In the genomic region with DNA sequence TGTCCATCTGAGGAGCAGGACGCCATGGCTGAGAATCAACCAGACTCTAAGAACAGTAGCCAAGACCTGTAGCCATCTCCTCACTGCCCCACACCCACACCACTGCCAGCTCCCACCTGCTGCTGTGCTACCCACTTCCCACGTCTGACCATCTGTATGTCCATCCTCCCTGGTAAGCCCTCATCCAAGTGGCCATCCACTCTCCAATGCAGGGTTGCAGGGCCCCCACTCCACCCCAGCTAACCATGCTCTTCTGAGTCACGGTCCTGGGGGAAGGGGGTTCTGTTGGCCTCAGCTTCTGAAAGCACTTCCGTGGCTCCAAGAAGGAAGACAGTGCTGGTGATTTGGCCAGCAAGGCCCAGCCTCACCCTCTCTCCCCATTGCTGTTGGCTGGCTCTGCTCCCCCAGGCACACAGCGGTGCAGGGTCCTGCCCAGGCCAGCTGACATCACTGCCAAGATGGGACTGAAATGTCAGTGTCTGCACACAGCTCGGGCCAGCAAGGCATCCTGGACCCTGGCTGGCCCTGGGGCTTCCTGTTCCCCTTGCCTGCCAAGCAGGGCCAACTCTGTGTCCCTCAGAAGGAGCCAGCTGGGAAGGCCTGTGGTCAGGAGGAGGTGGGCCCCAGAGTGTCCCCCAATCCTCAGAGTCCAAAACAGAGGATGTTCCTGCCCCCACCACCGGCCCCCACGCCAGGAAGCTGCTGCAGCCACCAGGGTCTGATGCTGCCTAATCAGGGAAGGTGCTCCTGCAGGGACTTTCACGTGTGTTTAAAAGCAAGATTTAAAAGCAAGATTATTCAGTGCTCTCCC, we compare ENCODE assay signal across 15 cellular contexts. TPM values are rescaled to one million over a fixed set of nuclear protein-coding genes. Genes with fewer than 3 reads are reported as not detected.
DNase-seq lines count a peak whose midpoint lies in the region; ATAC-seq and TF ChIP-seq lines count a peak whose summit lies in the region.
"Had no signal": no experiment of that assay in that cellular context is flagged by ENCODE, and none has a peak within 500 bp of the region (broad histone marks: within the 10 kb centered on the region; RNA-seq: fewer than 3 reads in every experiment).

No MANE protein-coding gene starts in this region.

- WGBS in SK-N-SH (ENCODE audit: low lambda C conversion rate), result 19% methylated on average over 5 of the region's 9 CpGs

- H4K20me1 ChIP-seq in SK-N-SH (ENCODE audit: insufficient read depth), result no peaks in the 10 kb centered on the region

- no peak for TF ChIP-seq RAD21 in SK-N-SH (IDR thresholded peaks at IDR 0.05; ENCODE audit: low read length)

- H3K9me3 Mint-ChIP-seq in WTC11, result no peaks in the 10 kb centered on the region
- H3K9me3 Mint-ChIP-seq: CD4-positive, alpha-beta T cell had no signal

- no peaks in the 10 kb centered on the region for H3K9me3 ChIP-seq in SK-N-SH
- peaks cover 22% of the 10 kb centered on the region for H3K9me3 ChIP-seq in left ventricle myocardium inferior (replicated peaks)

- TF ChIP-seq CTCF in SK-N-SH (IDR thresholded peaks at IDR 0.05) (no peak), WTC11 (IDR thresholded peaks at IDR 0.05) (no peak), left ventricle myocardium inferior (IDR thresholded peaks at IDR 0.05; ENCODE audit: borderline replicate concordance) (no peak)

- H3K36me3 Mint-ChIP-seq in WTC11, result no peaks in the 10 kb centered on the region

- H3K9ac ChIP-seq in SK-N-SH, result no peak overlapping the region

- H3K4me3 ChIP-seq in SK-N-SH (ENCODE audit: low read depth in 2 of 2, low read length in 1 of 2), result no peak overlapping the region
- H3K4me3 ChIP-seq in left ventricle myocardium inferior, result no peak overlapping the region

- no peak for TF ChIP-seq EP300 in SK-N-SH (IDR thresholded peaks at IDR 0.05; ENCODE audit: borderline replicate concordance in 1 of 2, low read depth in 1 of 2, low read length in 1 of 2)

- H3K27me3 ChIP-seq in SK-N-SH (ENCODE audit: insufficient read depth) (no peaks in the 10 kb centered on the region), left ventricle myocardium inferior (ENCODE audit: low read depth) (peaks cover 18% of the 10 kb centered on the region)

- H2AFZ ChIP-seq in SK-N-SH (ENCODE audit: low read depth), result no peak overlapping the region

- H3K27me3 Mint-ChIP-seq in WTC11 (ENCODE audit: low read depth), result peaks cover 3% of the 10 kb centered on the region; the same call in 1 of the 2 replicates

- no peak for ATAC-seq in SK-N-SH treated with all-trans-retinoic acid at 6 μM for 48 hours
- no peak for ATAC-seq in WTC11

- no peak overlapping the region for H3K27ac Mint-ChIP-seq in WTC11
- H3K27ac Mint-ChIP-seq: CD4-positive, alpha-beta T cell had no signal

- H3K9me2 ChIP-seq in SK-N-SH, result no peaks in the 10 kb centered on the region

- H3K4me1 ChIP-seq in SK-N-SH (ENCODE audit: control insufficient read depth in 1 of 2, insufficient read depth in 2 of 2, low read depth in 1 of 2, low read length in 1 of 2) (peaks cover 0 to 6% of the 10 kb centered on the region in 2 experiments; a peak in 1 of 4 replicates), left ventricle myocardium inferior (no peaks in the 10 kb centered on the region)

- H3K36me3 ChIP-seq in SK-N-SH (replicated peaks in 1 of 2; ENCODE audit: control insufficient read depth in 1 of 2, insufficient read depth in 2 of 2, low read length in 1 of 2), result no peaks in the 10 kb centered on the region
- no peaks in the 10 kb centered on the region for H3K36me3 ChIP-seq in left ventricle myocardium inferior

- POLR2A ChIA-PET in SK-N-SH (lab: Yijun Ruan, JAX) (interaction anchor here (0.6 kb wide), 1 partner anchor 84 kb away, joined by 3 read pairs; no protein-coding TSS in a partner anchor), WTC11 (lab: Charles Lee) (no interaction called here)

- no peak overlapping the region for H3K4me3 Mint-ChIP-seq in WTC11
- H3K4me3 Mint-ChIP-seq: CD4-positive, alpha-beta T cell had no signal

- intact Hi-C loops in left ventricle myocardium inferior (cut with micrococcal nuclease), result no loop called here
- intact Hi-C loops in posterior vena cava (cut with DNase I), result no loop called here

- H3K27ac ChIP-seq in SK-N-SH (ENCODE audit: low read depth in 2 of 2, low read length in 1 of 2), result no peak overlapping the region
- no peak overlapping the region for H3K27ac ChIP-seq in left ventricle myocardium inferior (replicated peaks)
- H3K27ac ChIP-seq: 22Rv1 had no signal

- H3F3A ChIP-seq in SK-N-SH (replicated peaks; ENCODE audit: insufficient read depth), result no peaks in the 10 kb centered on the region

- DNase-seq in SK-N-SH, result peak; percentile 27
- DNase-seq in WTC11 (ENCODE audit: low spot score), result peak; percentile 8
- DNase-seq in left ventricle myocardium inferior, result peak; percentile 14
- DNase-seq in posterior vena cava (ENCODE audit: low spot score), result peak; percentile 56
- no peak for DNase-seq in RPMI8226
- no peak for DNase-seq in NCI-H1092 (lab: John Stamatoyannopoulos, UW)
- no peak for DNase-seq in amygdala (lab: John Stamatoyannopoulos, UW)
- DNase-seq: EL; NCI-H1694; NCI-H526; stimulated activated CD4-positive, alpha-beta T cell treated with anti-CD3 and anti-CD28 coated beads, Interleukin-1b, Interleukin-23, amount 100 ng/mL, for 48 hours; T-helper 9 cell had no signal

- peaks cover 19% of the 10 kb centered on the region for H3K4me1 Mint-ChIP-seq in WTC11

- H3K79me2 ChIP-seq in SK-N-SH (ENCODE audit: insufficient read depth), result no peaks in the 10 kb centered on the region

- no peak overlapping the region for H3K4me2 ChIP-seq in SK-N-SH

- CTCF ChIA-PET in SK-N-SH (lab: Yijun Ruan, JAX) (interaction anchor here (0.5 to 1.2 kb wide), 2 partner anchors 28 to 155 kb away, joined by 3 to 5 read pairs; no protein-coding TSS in a partner anchor), WTC11 (lab: Charles Lee) (interaction anchor here (1.0 to 4.0 kb wide), 7 partner anchors 14 to 73 kb away, joined by 3 to 20 read pairs (median 10); no protein-coding TSS in a partner anchor)

TF ChIP-seq in SK-N-SH, 30 proteins besides CTCF, POLR2A, EP300 and RAD21 (continues in another document):
- no peak for TF ChIP-seq NFIC (IDR thresholded peaks at IDR 0.05; ENCODE audit: borderline replicate concordance)
- TF ChIP-seq TEAD4 (IDR thresholded peaks at IDR 0.05; ENCODE audit: borderline replicate concordance, insufficient read depth), result no peak
- TF ChIP-seq JUND (IDR thresholded peaks at IDR 0.05), result no peak
- no peak for TF ChIP-seq FOXJ3 (CRISPR knock-in tag; IDR thresholded peaks at IDR 0.05)
- TF ChIP-seq GATA2 (CRISPR knock-in tag; IDR thresholded peaks at IDR 0.05), result no peak

TF ChIP-seq in SK-N-SH treated with all-trans-retinoic acid at 6 μM for 48 hours, 23 proteins besides CTCF, POLR2A, EP300 and RAD21 (continues in another document):
- TF ChIP-seq, protein P1, sequence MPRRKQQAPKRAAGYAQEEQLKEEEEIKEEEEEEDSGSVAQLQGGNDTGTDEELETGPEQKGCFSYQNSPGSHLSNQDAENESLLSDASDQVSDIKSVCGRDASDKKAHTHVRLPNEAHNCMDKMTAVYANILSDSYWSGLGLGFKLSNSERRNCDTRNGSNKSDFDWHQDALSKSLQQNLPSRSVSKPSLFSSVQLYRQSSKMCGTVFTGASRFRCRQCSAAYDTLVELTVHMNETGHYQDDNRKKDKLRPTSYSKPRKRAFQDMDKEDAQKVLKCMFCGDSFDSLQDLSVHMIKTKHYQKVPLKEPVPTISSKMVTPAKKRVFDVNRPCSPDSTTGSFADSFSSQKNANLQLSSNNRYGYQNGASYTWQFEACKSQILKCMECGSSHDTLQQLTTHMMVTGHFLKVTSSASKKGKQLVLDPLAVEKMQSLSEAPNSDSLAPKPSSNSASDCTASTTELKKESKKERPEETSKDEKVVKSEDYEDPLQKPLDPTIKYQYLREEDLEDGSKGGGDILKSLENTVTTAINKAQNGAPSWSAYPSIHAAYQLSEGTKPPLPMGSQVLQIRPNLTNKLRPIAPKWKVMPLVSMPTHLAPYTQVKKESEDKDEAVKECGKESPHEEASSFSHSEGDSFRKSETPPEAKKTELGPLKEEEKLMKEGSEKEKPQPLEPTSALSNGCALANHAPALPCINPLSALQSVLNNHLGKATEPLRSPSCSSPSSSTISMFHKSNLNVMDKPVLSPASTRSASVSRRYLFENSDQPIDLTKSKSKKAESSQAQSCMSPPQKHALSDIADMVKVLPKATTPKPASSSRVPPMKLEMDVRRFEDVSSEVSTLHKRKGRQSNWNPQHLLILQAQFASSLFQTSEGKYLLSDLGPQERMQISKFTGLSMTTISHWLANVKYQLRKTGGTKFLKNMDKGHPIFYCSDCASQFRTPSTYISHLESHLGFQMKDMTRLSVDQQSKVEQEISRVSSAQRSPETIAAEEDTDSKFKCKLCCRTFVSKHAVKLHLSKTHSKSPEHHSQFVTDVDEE (CRISPR knock-in tag; IDR thresholded peaks at IDR 0.05), result no peak
- TF ChIP-seq TCF4 (CRISPR knock-in tag; IDR thresholded peaks at IDR 0.05; ENCODE audit: borderline replicate concordance), result no peak

TF ChIP-seq in WTC11, 78 proteins besides CTCF, POLR2A, EP300 and RAD21 (continues in another document):
- TF ChIP-seq, protein P2, sequence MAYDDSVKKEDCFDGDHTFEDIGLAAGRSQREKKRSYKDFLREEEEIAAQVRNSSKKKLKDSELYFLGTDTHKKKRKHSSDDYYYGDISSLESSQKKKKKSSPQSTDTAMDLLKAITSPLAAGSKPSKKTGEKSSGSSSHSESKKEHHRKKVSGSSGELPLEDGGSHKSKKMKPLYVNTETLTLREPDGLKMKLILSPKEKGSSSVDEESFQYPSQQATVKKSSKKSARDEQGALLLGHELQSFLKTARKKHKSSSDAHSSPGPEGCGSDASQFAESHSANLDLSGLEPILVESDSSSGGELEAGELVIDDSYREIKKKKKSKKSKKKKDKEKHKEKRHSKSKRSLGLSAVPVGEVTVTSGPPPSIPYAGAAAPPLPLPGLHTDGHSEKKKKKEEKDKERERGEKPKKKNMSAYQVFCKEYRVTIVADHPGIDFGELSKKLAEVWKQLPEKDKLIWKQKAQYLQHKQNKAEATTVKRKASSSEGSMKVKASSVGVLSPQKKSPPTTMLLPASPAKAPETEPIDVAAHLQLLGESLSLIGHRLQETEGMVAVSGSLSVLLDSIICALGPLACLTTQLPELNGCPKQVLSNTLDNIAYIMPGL (CRISPR knock-in tag; IDR thresholded peaks at IDR 0.05), result no peak
- TF ChIP-seq JAZF1 (CRISPR knock-in tag; IDR thresholded peaks at IDR 0.05) (no peak), KAT7 (CRISPR knock-in tag; IDR thresholded peaks at IDR 0.05; ENCODE audit: borderline replicate concordance) (no peak)

RNA-seq across cellular contexts. Expression of a gene that starts 17.5 kb away (rescaled TPM):
- polyA plus RNA-seq in SK-N-SH (2012; rRNA removed), result not detected in 2 replicates
- 0.01 TPM in 1 of 2 replicates, not detected in the other for polyA plus RNA-seq in SK-N-SH (2012; cell fraction: cytosol; rRNA removed)
- polyA plus RNA-seq in SK-N-SH (2012; cell fraction: nucleus; rRNA removed), result not detected in 2 replicates
- total RNA-seq in WTC11 (2021) (20.8 to 21.4 TPM (median 21.0 TPM) in 3 replicates), left ventricle myocardium inferior (1.1 TPM), posterior vena cava (1 to 10 TPM in 1 of 2 donors, under 1 TPM in 1; 0.81 to 1.1 TPM)

Comparison
In these comparisons a context has a peak if more than half of its experiments do, and no peak if none do; other contexts are left out.
1. DNase-seq: peak in SK-N-SH (single experiment), WTC11 (single experiment), left ventricle myocardium inferior (single experiment) and posterior vena cava (single experiment); none in RPMI8226 (single experiment), NCI-H1092 (single experiment) and amygdala (0 of 56).
2. RNA of a gene that starts 17.5 kb away (total RNA-seq): 20.8 to 21.4 TPM in WTC11; 1.1 TPM in left ventricle myocardium inferior (single experiment) and 0.81 to 1.1 TPM in posterior vena cava; every median in the first group is over 10 times any median in the second.